ENCODE assay signal across 1 cellular context in genomic region chr4:1383728-1384591, GRCh38.
TF ChIP-seq lines count a peak whose summit lies in the region.

No MANE protein-coding gene starts in this region.

TF ChIP-seq in HepG2, 621 proteins besides CTCF, POLR2A, EP300 and RAD21 (continued from another document):
- TF ChIP-seq, protein P1, sequence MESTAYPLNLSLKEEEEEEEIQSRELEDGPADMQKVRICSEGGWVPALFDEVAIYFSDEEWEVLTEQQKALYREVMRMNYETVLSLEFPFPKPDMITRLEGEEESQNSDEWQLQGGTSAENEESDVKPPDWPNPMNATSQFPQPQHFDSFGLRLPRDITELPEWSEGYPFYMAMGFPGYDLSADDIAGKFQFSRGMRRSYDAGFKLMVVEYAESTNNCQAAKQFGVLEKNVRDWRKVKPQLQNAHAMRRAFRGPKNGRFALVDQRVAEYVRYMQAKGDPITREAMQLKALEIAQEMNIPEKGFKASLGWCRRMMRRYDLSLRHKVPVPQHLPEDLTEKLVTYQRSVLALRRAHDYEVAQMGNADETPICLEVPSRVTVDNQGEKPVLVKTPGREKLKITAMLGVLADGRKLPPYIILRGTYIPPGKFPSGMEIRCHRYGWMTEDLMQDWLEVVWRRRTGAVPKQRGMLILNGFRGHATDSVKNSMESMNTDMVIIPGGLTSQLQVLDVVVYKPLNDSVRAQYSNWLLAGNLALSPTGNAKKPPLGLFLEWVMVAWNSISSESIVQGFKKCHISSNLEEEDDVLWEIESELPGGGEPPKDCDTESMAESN (CRISPR knock-in tag; conservative IDR thresholded peaks at IDR 0.05) = no peak
- TF ChIP-seq FOXA3 (CRISPR knock-in tag; IDR thresholded peaks at IDR 0.05) (no peak), MTA1 (CRISPR knock-in tag; IDR thresholded peaks at IDR 0.05; ENCODE audit: borderline replicate concordance) (no peak), SIN3B (IDR thresholded peaks at IDR 0.05; ENCODE audit: low read length) (no peak), HOXA7 (CRISPR knock-in tag; IDR thresholded peaks at IDR 0.05) (no peak), CREBL2 (CRISPR knock-in tag; IDR thresholded peaks at IDR 0.05; ENCODE audit: borderline replicate concordance) (no peak), E2F1 (CRISPR knock-in tag; IDR thresholded peaks at IDR 0.05) (no peak), CREM (IDR thresholded peaks at IDR 0.05) (no peak), CREM (CRISPR knock-in tag; IDR thresholded peaks at IDR 0.05) (no peak), ZMYM2 (CRISPR knock-in tag; IDR thresholded peaks at IDR 0.05) (no peak), CBX2 (IDR thresholded peaks at IDR 0.05; ENCODE audit: low read depth, low read length) (no peak), CBX2 (CRISPR knock-in tag; IDR thresholded peaks at IDR 0.05; ENCODE audit: low read depth) (no peak), HNRNPL (IDR thresholded peaks at IDR 0.05; ENCODE audit: low read depth, low read length) (no peak)
- TF ChIP-seq, protein P2, sequence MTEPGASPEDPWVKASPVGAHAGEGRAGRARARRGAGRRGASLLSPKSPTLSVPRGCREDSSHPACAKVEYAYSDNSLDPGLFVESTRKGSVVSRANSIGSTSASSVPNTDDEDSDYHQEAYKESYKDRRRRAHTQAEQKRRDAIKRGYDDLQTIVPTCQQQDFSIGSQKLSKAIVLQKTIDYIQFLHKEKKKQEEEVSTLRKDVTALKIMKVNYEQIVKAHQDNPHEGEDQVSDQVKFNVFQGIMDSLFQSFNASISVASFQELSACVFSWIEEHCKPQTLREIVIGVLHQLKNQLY (CRISPR knock-in tag; IDR thresholded peaks at IDR 0.05) = no peak
